8 cellular contexts compared by ENCODE assay signal in the genomic region with DNA sequence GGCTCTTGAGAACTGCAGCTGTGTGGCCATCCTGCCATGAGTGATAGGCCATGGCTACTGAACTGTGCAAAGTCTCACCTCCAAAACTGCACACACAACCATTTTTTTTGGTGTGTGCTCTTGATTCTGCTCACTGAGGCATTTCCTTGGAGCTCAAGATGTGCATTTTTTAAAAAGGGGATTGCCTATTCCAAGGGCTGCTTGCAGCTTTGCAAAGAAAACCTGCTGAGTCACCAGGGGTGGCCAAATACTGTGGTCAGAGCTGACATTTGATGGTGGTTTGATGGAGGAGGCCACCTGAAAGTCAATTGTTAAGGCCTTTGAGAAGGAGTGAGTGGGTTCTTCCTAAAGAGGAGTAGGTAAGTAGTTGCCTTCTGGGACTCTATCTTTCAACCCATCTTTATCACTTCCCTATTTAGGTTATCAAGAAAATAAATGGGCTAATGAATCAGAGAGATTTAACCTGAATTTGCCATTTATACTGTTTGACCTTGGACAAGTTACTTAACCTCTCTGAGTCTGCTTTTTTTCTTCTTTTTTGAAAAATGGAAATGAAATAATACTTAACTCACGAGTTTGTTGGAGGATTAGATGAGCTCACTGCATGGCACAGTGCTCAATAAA.
DNase-seq lines count a peak whose midpoint lies in the region; ATAC-seq and TF ChIP-seq lines count a peak whose summit lies in the region.

No MANE protein-coding gene starts in this region.

- no peaks in the 10 kb centered on the region for H3K36me3 ChIP-seq in DND-41 (ENCODE audit: insufficient read depth, low read length)
- H3K36me3 ChIP-seq in adipocyte (ENCODE audit: control insufficient read depth, insufficient read depth, low read length, severe bottlenecking), result no peaks in the 10 kb centered on the region
- no peaks in the 10 kb centered on the region for H3K36me3 ChIP-seq in left ventricle myocardium inferior

- peaks cover 6% of the 10 kb centered on the region; the same call in 1 of the 2 replicates for H3K79me2 ChIP-seq in DND-41 (ENCODE audit: insufficient read depth, low read length)

- no peaks in the 10 kb centered on the region for H3K27me3 ChIP-seq in DND-41 (ENCODE audit: insufficient read depth, low read length, poor library complexity)
- no peaks in the 10 kb centered on the region for H3K27me3 ChIP-seq in adipocyte (replicated peaks; ENCODE audit: control insufficient read depth, insufficient read depth, low read length)
- no peaks in the 10 kb centered on the region for H3K27me3 ChIP-seq in left ventricle myocardium inferior (ENCODE audit: low read depth)

- DNase-seq in DND-41 (peak; percentile 64), adipocyte (ENCODE audit: low read depth) (peak; percentile 64), foreskin melanocyte (no peak), superior temporal gyrus (ENCODE audit: extremely low spot score) (no peak), left ventricle myocardium inferior (no peak)

- H2AFZ ChIP-seq in DND-41 (ENCODE audit: low read depth, low read length), result peak overlapping the region; percentile 52

- peak overlapping the region; percentile 30 for H3K4me2 ChIP-seq in DND-41 (ENCODE audit: insufficient read depth, low read length)

- H3K9me3 ChIP-seq in DND-41 (ENCODE audit: insufficient read depth, low read length, severe bottlenecking), result peaks cover 3% of the 10 kb centered on the region
- H3K9me3 ChIP-seq in adipocyte (ENCODE audit: control insufficient read depth, low read length), result peaks cover 6% of the 10 kb centered on the region
- peaks cover 14% of the 10 kb centered on the region for H3K9me3 ChIP-seq in left ventricle myocardium inferior (replicated peaks)

- peak overlapping the region; percentile 5 for H3K4me3 Mint-ChIP-seq in stimulated activated naive CD8-positive, alpha-beta T cell treated with anti-CD3 and anti-CD28 coated beads, Interleukin-15, Interleukin-2, amounts not matched to agents 100 ng/mL and 50 ng/mL, for 24 hours

- intact Hi-C loops in left ventricle myocardium inferior (cut with micrococcal nuclease), result no loop called here

- H3K4me1 Mint-ChIP-seq in stimulated activated naive CD8-positive, alpha-beta T cell treated with anti-CD3 and anti-CD28 coated beads, Interleukin-15, Interleukin-2, amounts not matched to agents 100 ng/mL and 50 ng/mL, for 24 hours (ENCODE audit: low read depth), result peaks cover 17% of the 10 kb centered on the region

- H3K9me3 Mint-ChIP-seq in stimulated activated naive CD8-positive, alpha-beta T cell treated with anti-CD3 and anti-CD28 coated beads, Interleukin-15, Interleukin-2, amounts not matched to agents 100 ng/mL and 50 ng/mL, for 24 hours, result no peaks in the 10 kb centered on the region

- ATAC-seq in DND-41 (ENCODE audit: insufficient read depth, low read depth) (peak; percentile 21), GM19351 (IDR thresholded peaks at IDR 0.05; ENCODE audit: unreplicated experiment) (peak; percentile 85), HG03196 (IDR thresholded peaks at IDR 0.05; ENCODE audit: unreplicated experiment) (peak; percentile 85)

- H3K4me3 ChIP-seq in DND-41 (ENCODE audit: low read depth in 1 of 2, low read length in 2 of 2), result peak overlapping the region in 1 of 2 experiments; percentile 12; a peak in 1 of 4 replicates
- H3K4me3 ChIP-seq in adipocyte (ENCODE audit: low read length), result no peak overlapping the region
- H3K4me3 ChIP-seq in left ventricle myocardium inferior, result no peak overlapping the region

- H3K27me3 Mint-ChIP-seq in stimulated activated naive CD8-positive, alpha-beta T cell treated with anti-CD3 and anti-CD28 coated beads, Interleukin-15, Interleukin-2, amounts not matched to agents 100 ng/mL and 50 ng/mL, for 24 hours, result no peaks in the 10 kb centered on the region

- H3K36me3 Mint-ChIP-seq in stimulated activated naive CD8-positive, alpha-beta T cell treated with anti-CD3 and anti-CD28 coated beads, Interleukin-15, Interleukin-2, amounts not matched to agents 100 ng/mL and 50 ng/mL, for 24 hours (ENCODE audit: low read depth), result no peaks in the 10 kb centered on the region

- H3K4me1 ChIP-seq in DND-41 (ENCODE audit: insufficient read depth, low read length) (peaks cover 58% of the 10 kb centered on the region), adipocyte (ENCODE audit: control insufficient read depth, insufficient read depth, low read length) (no peaks in the 10 kb centered on the region), left ventricle myocardium inferior (no peaks in the 10 kb centered on the region)

- peak overlapping the region; percentile 91 for H3K27ac ChIP-seq in DND-41 (ENCODE audit: low read length)
- H3K27ac ChIP-seq in left ventricle myocardium inferior (replicated peaks), result no peak overlapping the region

- H4K20me1 ChIP-seq in DND-41 (ENCODE audit: insufficient read depth, low read length), result no peaks in the 10 kb centered on the region

- H3K9ac ChIP-seq in DND-41 (ENCODE audit: low read depth, low read length), result peak overlapping the region; percentile 28
- no peak overlapping the region for H3K9ac ChIP-seq in adipocyte (ENCODE audit: low read length)

- TF ChIP-seq CTCF in DND-41 (IDR thresholded peaks at IDR 0.05; ENCODE audit: borderline replicate concordance, extremely low read depth, low read length, poor library complexity, severe bottlenecking), result no peak
- TF ChIP-seq CTCF in left ventricle myocardium inferior (IDR thresholded peaks at IDR 0.05; ENCODE audit: borderline replicate concordance), result no peak

- H3K27ac Mint-ChIP-seq in stimulated activated naive CD8-positive, alpha-beta T cell treated with anti-CD3 and anti-CD28 coated beads, Interleukin-15, Interleukin-2, amounts not matched to agents 100 ng/mL and 50 ng/mL, for 24 hours, result no peak overlapping the region

Comparison
In these comparisons a context has a peak if more than half of its experiments do, and no peak if none do; other contexts are left out.
1. ATAC-seq: peak in every context shown above with its lines; median percentile 85 in GM19351; 85 in HG03196; 21 in DND-41.
2. DNase-seq: peak in DND-41 (single experiment) and adipocyte (single experiment); none in foreskin melanocyte (single experiment), superior temporal gyrus (single experiment) and left ventricle myocardium inferior (single experiment).